In genomic region chr17:78828470-78829185, GRCh38 we compare ENCODE assay signal across 1 cellular context.
TF ChIP-seq lines count a peak whose summit lies in the region.

No MANE protein-coding gene starts in this region.

TF ChIP-seq in HCT116, 20 proteins besides CTCF, POLR2A, EP300 and RAD21 (continued from another document):
- TF ChIP-seq, protein P1, sequence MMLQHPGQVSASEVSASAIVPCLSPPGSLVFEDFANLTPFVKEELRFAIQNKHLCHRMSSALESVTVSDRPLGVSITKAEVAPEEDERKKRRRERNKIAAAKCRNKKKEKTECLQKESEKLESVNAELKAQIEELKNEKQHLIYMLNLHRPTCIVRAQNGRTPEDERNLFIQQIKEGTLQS (IDR thresholded peaks at IDR 0.05), result no peak
- TF ChIP-seq TCF7L2 (IDR thresholded peaks at IDR 0.05; ENCODE audit: borderline replicate concordance, extremely low read depth, insufficient read depth, insufficient read length), result no peak
- TF ChIP-seq EGR1 (IDR thresholded peaks at IDR 0.05; ENCODE audit: low read depth), result no peak
- TF ChIP-seq MAX (IDR thresholded peaks at IDR 0.05), result no peak
- no peak for TF ChIP-seq SRF (IDR thresholded peaks at IDR 0.05; ENCODE audit: low read depth)
